In the genomic region with DNA sequence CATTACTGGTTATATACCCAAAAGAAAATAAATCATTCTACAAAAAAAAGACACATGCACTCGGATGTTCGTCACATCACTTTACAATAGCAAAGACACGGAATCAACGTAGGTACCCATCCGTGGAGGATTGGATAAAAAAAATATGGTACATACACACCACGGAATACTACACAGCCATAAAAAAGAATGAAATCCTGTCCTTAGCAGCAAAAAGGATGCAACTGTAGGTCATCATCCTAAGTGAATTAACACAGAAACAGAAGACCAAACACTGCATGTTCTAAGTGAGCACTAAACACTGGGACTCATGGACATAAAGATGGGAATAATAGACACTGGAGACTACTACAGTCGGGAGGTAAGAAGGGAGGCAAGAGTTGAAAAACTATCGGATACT, we compare ENCODE assay signal across 27 cellular contexts.
"Had no signal": no experiment of that assay in that cellular context is flagged by ENCODE, and none has a peak within 500 bp of the region (broad histone marks: within the 10 kb centered on the region; RNA-seq: fewer than 3 reads in every experiment).

No MANE protein-coding gene starts in this region.

- H3K4me3 ChIP-seq: stomach, suprapubic skin, testis, thoracic aorta, thyroid gland, tibial artery, tibial nerve, transverse colon, upper lobe of left lung, upper lobe of right lung, uterus, vagina had no signal

- H3K27me3 ChIP-seq: suprapubic skin, testis, thyroid gland, tibial nerve, transverse colon, upper lobe of left lung, upper lobe of right lung, uterus, vagina had no signal

- DNase-seq: stimulated activated CD4-positive, alpha-beta T cell treated with anti-CD3 and anti-CD28 coated beads, Interleukin-2, amount 100 ng/mL, for 48 hours; stimulated activated CD4-positive, alpha-beta T cell treated with anti-CD3 and anti-CD28 coated beads, Interleukin-4, amount 100 ng/mL, for 1 hour; stimulated activated CD4-positive, alpha-beta T cell treated with anti-CD3 and anti-CD28 coated beads, Interleukin-4, amount 100 ng/mL, for 24 hours; stimulated activated CD4-positive, alpha-beta T cell treated with anti-CD3 and anti-CD28 coated beads, Interleukin-4, amount 100 ng/mL, for 4 hours; stimulated activated CD8-positive, alpha-beta memory T cell treated with anti-CD3 and anti-CD28 coated beads, Interleukin-4, amount 100 ng/mL, for 48 hours; stimulated activated naive B cell treated with anti-CD40 and anti-IgM and Interleukin-4, amounts not matched to agents 10 μg/mL and 1 μg/mL and 100 μg/mL, for 72 hours; stimulated activated naive CD4-positive, alpha-beta T cell; stimulated activated naive CD4-positive, alpha-beta T cell treated with Interleukin-2 at 50 U/mL for 16 hours; stimulated activated naive CD8-positive, alpha-beta T cell treated with anti-CD3 and anti-CD28 coated beads, Interleukin-15, amount 100 ng/mL, for 72 hours; stimulated activated naive CD8-positive, alpha-beta T cell treated with anti-CD3 and anti-CD28 coated beads, Interleukin-15, Interleukin-2, amounts not matched to agents 100 U/mL and 50 U/mL, for 24 hours; stomach; substantia nigra; testis; thyroid gland; tibial artery; transverse colon; trophoblast cell; upper lobe of left lung; upper lobe of right lung; uterus had no signal

- H3K27ac ChIP-seq: stomach, suprapubic skin, testis, thoracic aorta, thyroid gland, tibial artery, tibial nerve, transverse colon, upper lobe of left lung, upper lobe of right lung, uterus, vagina had no signal

- H3K9me3 ChIP-seq: suprapubic skin, testis, thoracic aorta, thyroid gland, tibial artery, transverse colon, upper lobe of right lung, uterus, vagina had no signal

- H3K4me1 ChIP-seq: stomach, suprapubic skin, testis, thyroid gland, tibial artery, tibial nerve, transverse colon, upper lobe of left lung, upper lobe of right lung, uterus, vagina had no signal

- FAIRE-seq: urothelium cell line had no signal

- H3K36me3 ChIP-seq: stomach, suprapubic skin, thoracic aorta, thyroid gland, tibial artery, tibial nerve, transverse colon, upper lobe of left lung, upper lobe of right lung, uterus, vagina had no signal

- ATAC-seq: stimulated activated effector memory CD8-positive, alpha-beta T cell treated with anti-CD3 and anti-CD28 coated beads, Interleukin-12 subunit alpha, Interleukin-12 subunit beta, amount 100 ng/mL, for 72 hours; stimulated activated memory B cell treated with anti-CD40 and anti-IgM and Interleukin-4, amounts not matched to agents 10 μg/mL and 1 μg/mL and 100 μg/mL, for 72 hours; stimulated activated naive B cell treated with anti-CD40 and anti-IgM and Interleukin-4, amounts not matched to agents 10 μg/mL and 1 μg/mL and 100 μg/mL, for 72 hours; stimulated activated naive CD8-positive, alpha-beta T cell treated with anti-CD3 and anti-CD28 coated beads, Interleukin-15, amount 100 ng/mL, for 72 hours; stimulated activated naive CD8-positive, alpha-beta T cell treated with anti-CD3 and anti-CD28 coated beads, Interleukin-15, Interleukin-2, amounts not matched to agents 100 U/mL and 50 U/mL, for 24 hours; upper lobe of right lung had no signal
